14 cellular contexts compared by ENCODE assay signal in the genomic region with DNA sequence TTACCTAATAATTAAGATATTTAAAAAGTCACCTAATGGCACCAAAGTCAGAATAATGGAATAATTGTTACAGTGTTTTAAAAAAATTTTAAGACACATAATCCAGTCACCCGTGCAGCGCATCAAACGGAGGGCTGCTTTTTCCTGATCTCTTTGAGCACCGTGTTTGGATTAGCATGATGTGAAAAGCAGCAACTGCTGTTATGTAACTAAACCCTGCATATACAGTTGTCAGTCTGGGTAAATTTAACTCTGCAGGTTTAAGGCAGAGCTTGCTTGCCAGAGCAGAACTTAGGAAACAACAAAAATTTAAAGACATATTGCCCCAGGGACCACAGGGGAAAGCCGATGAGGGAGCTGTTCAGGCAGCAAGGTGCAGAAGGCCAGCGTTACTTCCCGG.
"Had no signal": no experiment of that assay in that cellular context is flagged by ENCODE, and none has a peak within 500 bp of the region (broad histone marks: within the 10 kb centered on the region; RNA-seq: fewer than 3 reads in every experiment).

No MANE protein-coding gene starts in this region.

- H3K4me1 ChIP-seq: parathyroid adenoma, prostate gland had no signal

- H3K4me3 ChIP-seq: prostate gland, skin epidermis, stomach had no signal

- H3K27me3 ChIP-seq: stomach had no signal

- H3K9me3 ChIP-seq: prostate gland, stomach had no signal

- ATAC-seq: naive thymus-derived CD4-positive, alpha-beta T cell; sciatic nerve had no signal

- H3K27ac ChIP-seq: parathyroid adenoma, prostate gland, skin epidermis, stomach had no signal

- DNase-seq: dermis blood vessel endothelial cell; effector CD4-positive, alpha-beta T cell; islet precursor cell; mammary epithelial cell; naive thymus-derived CD4-positive, alpha-beta T cell; nephron progenitor cell; stimulated activated CD4-positive, alpha-beta T cell treated with anti-CD3 and anti-CD28 coated beads, Interleukin-12 subunit alpha, Interleukin-12 subunit beta, amount 100 ng/mL, for 4 hours; stimulated activated naive CD4-positive, alpha-beta T cell; stomach; trophoblast cell had no signal

- H3K36me3 ChIP-seq: prostate gland, stomach had no signal
